Comparison of ENCODE assay signal across 13 cellular contexts in genomic region chr15:49242820-49243219, GRCh38.
DNase-seq lines count a peak whose midpoint lies in the region; FAIRE-seq and TF ChIP-seq lines count a peak whose summit lies in the region.
"Had no signal": no experiment of that assay in that cellular context is flagged by ENCODE, and none has a peak within 500 bp of the region (broad histone marks: within the 10 kb centered on the region; RNA-seq: fewer than 3 reads in every experiment).

No MANE protein-coding gene starts in this region.

- peaks cover 33% of the 10 kb centered on the region for H3K4me1 Mint-ChIP-seq in astrocyte (ENCODE audit: low read depth, unreplicated experiment)
- H3K4me1 Mint-ChIP-seq in activated CD4-positive, alpha-beta memory T cell treated with anti-CD3 and anti-CD28 coated beads for 36 hours (ENCODE audit: low read depth) = no peaks in the 10 kb centered on the region
- H3K4me1 Mint-ChIP-seq: B cell had no signal

- peak; percentile 68 for FAIRE-seq in astrocyte (lab: Jason Lieb, UNC)
- FAIRE-seq: HepG2 had no signal

- DNase-seq in H7 (peak; percentile 6), astrocyte (ENCODE audit: low read depth) (peak; percentile 98), iPS-NIHi11 (ENCODE audit: low spot score) (peak; percentile 21), NCI-H510A (lab: John Stamatoyannopoulos, UW) (no peak), NCI-H82 treated with DMSO at 0.1 percent for 48 hours (lab: John Stamatoyannopoulos, UW; ENCODE audit: unreplicated experiment) (no peak), NCI-H1436 treated with DMSO at 0.1 percent for 48 hours (lab: John Stamatoyannopoulos, UW) (no peak)
- no peak for DNase-seq in activated CD4-positive, alpha-beta memory T cell treated with anti-CD3 and anti-CD28 coated beads for 36 hours
- DNase-seq: GF-D8 had no signal

- peak overlapping the region; percentile 47 for H3K4me2 ChIP-seq in astrocyte (ENCODE audit: low read length)

- no peaks in the 10 kb centered on the region for H3K27me3 Mint-ChIP-seq in astrocyte (ENCODE audit: low read depth, unreplicated experiment)
- no peaks in the 10 kb centered on the region for H3K27me3 Mint-ChIP-seq in activated CD4-positive, alpha-beta memory T cell treated with anti-CD3 and anti-CD28 coated beads for 36 hours
- H3K27me3 Mint-ChIP-seq: B cell, type B pancreatic cell had no signal

- CTCF ChIA-PET in activated CD4-positive, alpha-beta memory T cell treated with anti-CD3 and anti-CD28 coated beads for 36 hours (lab: Charles Lee) = interaction anchor here (1.0 kb wide), 1 partner anchor 180 kb away, joined by 3 read pairs; the partner anchor contains the start of gene FGF7

- H3K4me3 Mint-ChIP-seq in astrocyte (ENCODE audit: unreplicated experiment) = no peak overlapping the region
- H3K4me3 Mint-ChIP-seq in activated CD4-positive, alpha-beta memory T cell treated with anti-CD3 and anti-CD28 coated beads for 36 hours = no peak overlapping the region
- H3K4me3 Mint-ChIP-seq: B cell; T-helper 1 cell treated with Interleukin-12 subunit alpha and Interleukin-12 subunit beta and Interleukin-4 antibody, amounts not matched to agents 30 μg/mL and 1 μg/mL, for 36 hours; type B pancreatic cell had no signal

- peaks cover 2% of the 10 kb centered on the region for H3K9me3 Mint-ChIP-seq in astrocyte (ENCODE audit: unreplicated experiment)
- H3K9me3 Mint-ChIP-seq in activated CD4-positive, alpha-beta memory T cell treated with anti-CD3 and anti-CD28 coated beads for 36 hours = no peaks in the 10 kb centered on the region
- H3K9me3 Mint-ChIP-seq: T-helper 1 cell treated with Interleukin-12 subunit alpha and Interleukin-12 subunit beta and Interleukin-4 antibody, amounts not matched to agents 30 μg/mL and 1 μg/mL, for 36 hours; type B pancreatic cell had no signal

- H3K9me3 ChIP-seq in astrocyte (ENCODE audit: insufficient read depth, low read depth, low read length) = no peaks in the 10 kb centered on the region

- peaks cover 15% of the 10 kb centered on the region for H3K4me1 ChIP-seq in ACC112 (ENCODE audit: control insufficient read depth, insufficient read depth, low read length, unreplicated experiment)
- H3K4me1 ChIP-seq in astrocyte (ENCODE audit: insufficient read depth, low read length) = peaks cover 14% of the 10 kb centered on the region

- no peak for TF ChIP-seq CTCF in astrocyte (IDR thresholded peaks at IDR 0.05; ENCODE audit: insufficient read depth, low read depth, low read length)

- no peak overlapping the region for H3K9ac ChIP-seq in astrocyte (ENCODE audit: low read length)

- H3K4me3 ChIP-seq in ACC112 (ENCODE audit: low read depth, low read length) (no peak overlapping the region; the same call in 1 of the 2 replicates), H7 (ENCODE audit: insufficient read depth, low read depth, low read length) (no peak overlapping the region), astrocyte (ENCODE audit: insufficient read depth, low read depth, low read length) (no peak overlapping the region)

- H3K27ac ChIP-seq in ACC112 (ENCODE audit: low read depth, low read length) = peak overlapping the region; percentile 70
- peak overlapping the region; percentile 6 for H3K27ac ChIP-seq in astrocyte (ENCODE audit: low read depth, low read length)

- intact Hi-C loops in activated CD4-positive, alpha-beta memory T cell treated with anti-CD3 and anti-CD28 coated beads for 36 hours (cut with micrococcal nuclease) = no loop called here

- POLR2A ChIA-PET in activated CD4-positive, alpha-beta memory T cell treated with anti-CD3 and anti-CD28 coated beads for 36 hours (lab: Charles Lee) = no interaction called here

- peak overlapping the region; percentile 87 for H3K27ac Mint-ChIP-seq in astrocyte (ENCODE audit: unreplicated experiment)
- H3K27ac Mint-ChIP-seq in activated CD4-positive, alpha-beta memory T cell treated with anti-CD3 and anti-CD28 coated beads for 36 hours = no peak overlapping the region
- H3K27ac Mint-ChIP-seq: B cell; T-helper 1 cell treated with Interleukin-12 subunit alpha and Interleukin-12 subunit beta and Interleukin-4 antibody, amounts not matched to agents 30 μg/mL and 1 μg/mL, for 36 hours; type B pancreatic cell had no signal

- no peaks in the 10 kb centered on the region for H3K27me3 ChIP-seq in ACC112 (ENCODE audit: insufficient read depth, low read length)
- no peaks in the 10 kb centered on the region for H3K27me3 ChIP-seq in H7 (ENCODE audit: control insufficient read depth, insufficient read depth, low read length)
- H3K27me3 ChIP-seq in astrocyte (ENCODE audit: insufficient read depth, low read length) = no peaks in the 10 kb centered on the region

- no peaks in the 10 kb centered on the region for H4K20me1 ChIP-seq in astrocyte (ENCODE audit: insufficient read depth, low read length)

- H3K36me3 ChIP-seq in ACC112 (ENCODE audit: insufficient read depth, low read length) (peaks cover 36% of the 10 kb centered on the region), H7 (replicated peaks; ENCODE audit: control insufficient read depth, insufficient read depth, low read length) (no peaks in the 10 kb centered on the region), astrocyte (ENCODE audit: insufficient read depth, low read length) (peaks cover 7% of the 10 kb centered on the region)

- H3K79me2 ChIP-seq in ACC112 (ENCODE audit: control insufficient read depth, insufficient read depth, low read length, unreplicated experiment) (no peaks in the 10 kb centered on the region), astrocyte (ENCODE audit: insufficient read depth, low read length) (no peaks in the 10 kb centered on the region)

- H2AFZ ChIP-seq in ACC112 (ENCODE audit: low read length, unreplicated experiment) (no peak overlapping the region), astrocyte (ENCODE audit: low read depth, low read length) (no peak overlapping the region)

- peaks cover 8% of the 10 kb centered on the region for H3K36me3 Mint-ChIP-seq in astrocyte (ENCODE audit: low read depth, unreplicated experiment)
- peaks cover 43% of the 10 kb centered on the region for H3K36me3 Mint-ChIP-seq in activated CD4-positive, alpha-beta memory T cell treated with anti-CD3 and anti-CD28 coated beads for 36 hours

Comparison
In these comparisons a context has a peak if more than half of its experiments do, and no peak if none do; other contexts are left out.
1. DNase-seq: peak in H7 (single experiment), astrocyte (single experiment) and iPS-NIHi11 (single experiment); none in activated CD4-positive, alpha-beta memory T cell treated with anti-CD3 and anti-CD28 coated beads for 36 hours (single experiment), NCI-H510A (single experiment), NCI-H82 treated with DMSO at 0.1 percent for 48 hours (single experiment) and NCI-H1436 treated with DMSO at 0.1 percent for 48 hours (single experiment).